Comparison of ENCODE assay signal across 8 cellular contexts in the genomic region with DNA sequence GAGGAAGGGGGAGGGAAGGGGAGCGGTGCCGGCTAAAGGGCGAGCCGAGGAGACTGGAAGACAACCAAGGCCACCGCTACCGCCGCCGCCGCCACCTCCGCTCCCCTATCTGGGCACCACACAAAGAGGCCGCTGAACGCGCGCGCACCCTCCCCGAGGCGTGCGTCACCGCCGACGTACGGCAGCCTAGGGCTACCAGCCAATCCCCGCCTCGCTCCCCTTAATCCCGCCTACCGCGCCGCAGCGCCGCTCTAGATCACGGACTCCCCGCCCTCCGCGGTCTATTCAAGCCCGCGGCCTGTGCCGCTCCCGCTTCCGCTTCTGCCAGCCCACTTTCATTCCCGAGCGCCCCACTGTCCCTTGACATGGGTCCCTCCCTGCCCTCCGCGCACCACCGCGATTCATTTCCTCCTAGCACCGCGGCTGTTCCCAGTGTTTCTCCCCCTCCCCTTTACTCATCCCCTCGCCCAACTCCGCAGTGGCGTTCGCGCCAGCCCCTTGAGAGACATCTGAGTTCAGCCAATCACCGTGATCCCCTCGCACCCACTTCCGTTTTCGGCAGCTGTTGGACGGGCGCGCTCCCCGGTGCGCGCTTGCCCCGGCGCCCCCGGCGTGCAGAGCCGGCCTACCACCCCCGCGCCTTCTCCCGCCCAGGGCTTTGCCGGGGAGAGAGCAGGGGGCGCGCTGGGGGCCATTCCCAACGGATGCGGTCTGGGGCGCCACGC. TPM values are rescaled to one million over a fixed set of nuclear protein-coding genes. Genes with fewer than 3 reads are reported as not detected.
DNase-seq lines count a peak whose midpoint lies in the region; ATAC-seq, FAIRE-seq and TF ChIP-seq lines count a peak whose summit lies in the region.

A gene (minus strand): TSS at position 128 of the 725 bp plus-strand sequence. CDS start 297 bp downstream, outside the sequence.

- no peaks in the 10 kb centered on the region for H3K9me1 ChIP-seq in endothelial cell of umbilical vein (replicated peaks; ENCODE audit: control insufficient read depth, extremely low read depth, insufficient read depth, low read length)

- peak; percentile 97 for TF ChIP-seq POLR2A in endothelial cell of umbilical vein (IDR thresholded peaks at IDR 0.05; ENCODE audit: low read depth, low read length)

- CTCF ChIA-PET in endothelial cell of umbilical vein (lab: Charles Lee): interaction anchor here (1.2 to 2.1 kb wide), 6 partner anchors 12 to 314 kb away, joined by 3 to 17 read pairs (median 10); a partner anchor contains a TSS

- H3K79me2 ChIP-seq in OCI-LY1 (ENCODE audit: insufficient read depth, low read length): peaks cover 30% of the 10 kb centered on the region
- H3K79me2 ChIP-seq in endothelial cell of umbilical vein (ENCODE audit: control insufficient read depth, insufficient read depth, low read length): peaks cover 40% of the 10 kb centered on the region

- BruUV-seq in endothelial cell of umbilical vein (replicated peaks; lab: Mats Ljungman, UMichigan): no TSS peak

- H3K27me3 ChIP-seq in HUES64 (ENCODE audit: insufficient read depth, low read length) (0 out of 2 replicates have a peak, but pooled peaks cover 2% of the 10 kb centered on the region), OCI-LY1 (ENCODE audit: insufficient read depth, low read length) (no peaks in the 10 kb centered on the region), endothelial cell of umbilical vein (ENCODE audit: control insufficient read depth in 2 of 2, insufficient read depth in 2 of 2, low read length in 2 of 2) (peaks cover 0 to 2% of the 10 kb centered on the region in 2 experiments)

- H3K36me3 ChIP-seq in HUES64 (ENCODE audit: insufficient read depth, low read length) (peaks cover 30% of the 10 kb centered on the region; the same call in 1 of the 2 replicates), OCI-LY1 (ENCODE audit: insufficient read depth, low read length) (peaks cover 40% of the 10 kb centered on the region), endothelial cell of umbilical vein (ENCODE audit: control insufficient read depth in 2 of 2, extremely low read depth in 1 of 2, insufficient read depth in 2 of 2, low read length in 2 of 2) (peaks cover 0 to 4% of the 10 kb centered on the region in 2 experiments)

- no peaks in the 10 kb centered on the region for H3K9me2 ChIP-seq in OCI-LY1 (ENCODE audit: low read depth, low read length)

- H4K20me1 ChIP-seq in OCI-LY1 (ENCODE audit: insufficient read depth, low read length) (peaks cover 5% of the 10 kb centered on the region), endothelial cell of umbilical vein (replicated peaks; ENCODE audit: control insufficient read depth, extremely low read depth, insufficient read depth, low read length) (peaks cover 20% of the 10 kb centered on the region)

- DNase-seq in D341Med (ENCODE audit: low spot score) (peak; percentile 96), endothelial cell of umbilical vein (ENCODE audit: low read depth, low spot score) (peak; percentile 98), middle frontal gyrus (ENCODE audit: extremely low spot score, low spot score) (peak; percentile 96)
- DNase-seq in activated CD8-positive, alpha-beta memory T cell treated with anti-CD3 and anti-CD28 coated beads, Interleukin-2, amount 50 U/mL, for 4 hours: peak; percentile 98
- DNase-seq in stimulated activated CD8-positive, alpha-beta memory T cell treated with anti-CD3 and anti-CD28 coated beads, Interleukin-2, amount 100 ng/mL, for 48 hours (ENCODE audit: low read depth in 2 of 2): peak; percentile 94 to 97

- H3K4me3 ChIP-seq in HUES64 (ENCODE audit: low read length) (peak within 1 kb of the TSS; percentile 98), OCI-LY1 (ENCODE audit: low read depth, low read length, poor library complexity, severe bottlenecking) (peak within 1 kb of the TSS; percentile 100), endothelial cell of umbilical vein (replicated peaks in 1 of 3; ENCODE audit: insufficient read depth in 1 of 3, low read depth in 1 of 3, low read length in 3 of 3) (peak within 1 kb of the TSS; percentile 88 to 99 (median 94))

- peak; percentile 80 for ATAC-seq in GM21447 (IDR thresholded peaks at IDR 0.05; ENCODE audit: unreplicated experiment)

- intact Hi-C loops in endothelial cell of umbilical vein (cut with micrococcal nuclease): loop anchor here (1.0 to 5.0 kb wide), 3 partner anchors 47 to 279 kb away; a partner anchor contains a TSS

- TF ChIP-seq CTCF in OCI-LY1 (IDR thresholded peaks at IDR 0.05; ENCODE audit: low read length) (no peak), endothelial cell of umbilical vein (IDR thresholded peaks at IDR 0.05; ENCODE audit: extremely low read depth in 1 of 2, insufficient read depth in 1 of 2, low read depth in 1 of 2, low read length in 2 of 2) (no peak)

- peaks cover 22% of the 10 kb centered on the region for H3K4me1 ChIP-seq in HUES64 (ENCODE audit: insufficient read depth, low read length)
- peaks cover 32% of the 10 kb centered on the region for H3K4me1 ChIP-seq in OCI-LY1 (ENCODE audit: insufficient read depth, low read length, severe bottlenecking)
- peaks cover 18% of the 10 kb centered on the region for H3K4me1 ChIP-seq in endothelial cell of umbilical vein (ENCODE audit: control insufficient read depth, extremely low read depth, insufficient read depth, low read length)

- H3K9ac ChIP-seq in HUES64 (ENCODE audit: low read depth, low read length) (peak within 1 kb of the TSS; percentile 98), OCI-LY1 (ENCODE audit: low read length) (peak within 1 kb of the TSS; percentile 100), endothelial cell of umbilical vein (replicated peaks; ENCODE audit: extremely low read depth, insufficient read depth, low read length) (peak within 1 kb of the TSS; percentile 93)

- POLR2A ChIA-PET in endothelial cell of umbilical vein (lab: Charles Lee): interaction anchor here (0.9 kb wide), 1 partner anchor 14 kb away, joined by 3 read pairs; no protein-coding TSS in a partner anchor

- H2AFZ ChIP-seq in OCI-LY1 (ENCODE audit: low read length) (peak within 1 kb of the TSS; percentile 18; the same call in 1 of the 2 replicates), endothelial cell of umbilical vein (ENCODE audit: low read depth, low read length) (peak within 1 kb of the TSS; percentile 61)

- WGBS in HUES64: under 1% methylated on average over 77 of the region's 77 CpGs

- H3K4me2 ChIP-seq in OCI-LY1 (ENCODE audit: low read length) (peak within 1 kb of the TSS; percentile 82), endothelial cell of umbilical vein (ENCODE audit: insufficient read depth, low read length) (peak within 1 kb of the TSS; percentile 100)

- dilution Hi-C loops in endothelial cell of umbilical vein (cut with MboI; ENCODE audit: extremely low pct_ligation_motif_present, low sequenced_read_pairs): loop anchor here (25.0 kb wide), 1 partner anchor 92 kb away; no protein-coding TSS in a partner anchor

- FAIRE-seq in endothelial cell of umbilical vein (lab: Jason Lieb, UNC): peak; percentile 82

- H3K9me3 ChIP-seq in HUES64 (ENCODE audit: insufficient read depth, low read depth, low read length) (no peaks in the 10 kb centered on the region), OCI-LY1 (ENCODE audit: low read length) (no peaks in the 10 kb centered on the region), endothelial cell of umbilical vein (replicated peaks; ENCODE audit: control insufficient read depth, insufficient read depth, low read length) (no peaks in the 10 kb centered on the region)

- H3K27ac ChIP-seq in HUES64 (ENCODE audit: low read depth, low read length) (peak within 1 kb of the TSS; percentile 95), OCI-LY1 (ENCODE audit: low read depth, low read length, poor library complexity, severe bottlenecking) (peak within 1 kb of the TSS; percentile 85), endothelial cell of umbilical vein (ENCODE audit: insufficient read depth, low read depth, low read length) (peak within 1 kb of the TSS; percentile 92)

- H3F3A ChIP-seq in OCI-LY1 (ENCODE audit: insufficient read depth, low read length): no peaks in the 10 kb centered on the region

TF ChIP-seq in endothelial cell of umbilical vein, 7 proteins besides CTCF, POLR2A, EP300 and RAD21:
- TF ChIP-seq EZH2 (IDR thresholded peaks at IDR 0.05; ENCODE audit: borderline replicate concordance, low read depth, low read length, severe bottlenecking) (no peak), FOS (IDR thresholded peaks at IDR 0.05; ENCODE audit: borderline replicate concordance, insufficient read depth, low read length) (no peak), POLR2AphosphoS5 (IDR thresholded peaks at IDR 0.05; ENCODE audit: insufficient read depth, low read depth, low read length) (peak; percentile 99), JUN (IDR thresholded peaks at IDR 0.05; ENCODE audit: borderline replicate concordance, insufficient read depth, insufficient read length, low read depth) (no peak), MYC (IDR thresholded peaks at IDR 0.05; ENCODE audit: low read depth, low read length) (peak; percentile 2), GATA2 (IDR thresholded peaks at IDR 0.05; ENCODE audit: insufficient read depth, insufficient read length, low read depth, low read length) (no peak)
- TF ChIP-seq, protein P1, sequence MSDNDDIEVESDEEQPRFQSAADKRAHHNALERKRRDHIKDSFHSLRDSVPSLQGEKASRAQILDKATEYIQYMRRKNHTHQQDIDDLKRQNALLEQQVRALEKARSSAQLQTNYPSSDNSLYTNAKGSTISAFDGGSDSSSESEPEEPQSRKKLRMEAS (IDR thresholded peaks at IDR 0.05; ENCODE audit: insufficient read depth, insufficient read length): peak; percentile 24
TF ChIP-seq in endothelial cell of umbilical vein: peak in this region for 3.

RNA-seq across cellular contexts. Expression of the gene that starts here (rescaled TPM):
- polyA plus RNA-seq in HUES64 (2013, experiment 1 of 2): 62.8 TPM
- 63.5 TPM for polyA plus RNA-seq in HUES64 (2013, experiment 2 of 2)
- 37.5 and 37.9 TPM in 2 replicates for total RNA-seq in endothelial cell of umbilical vein
- polyA plus RNA-seq in endothelial cell of umbilical vein: 13.4 and 16.0 TPM in 2 replicates
- 11.6 and 14.9 TPM in 2 replicates for polyA plus RNA-seq in endothelial cell of umbilical vein (2011; cell fraction: cytosol; rRNA removed)
- polyA plus RNA-seq in endothelial cell of umbilical vein (2011; cell fraction: nucleus; rRNA removed): 5.1 and 7.2 TPM in 2 replicates
- polyA plus RNA-seq in endothelial cell of umbilical vein (2012): 21.9 and 24.3 TPM in 2 replicates
- 8.9 and 10.5 TPM in 2 replicates for polyA minus RNA-seq in endothelial cell of umbilical vein
- polyA minus RNA-seq in endothelial cell of umbilical vein (2011; cell fraction: cytosol; rRNA and poly(A)+ RNA removed): 20.9 TPM
- polyA minus RNA-seq in endothelial cell of umbilical vein (2011; cell fraction: nucleus; rRNA and poly(A)+ RNA removed): 7.3 and 7.9 TPM in 2 replicates

Comparison
In these comparisons a context has a peak if more than half of its experiments do, and no peak if none do; other contexts are left out.
1. Peak in every context shown above with its lines: DNase-seq, ATAC-seq, H3K4me3 ChIP-seq and H3K27ac ChIP-seq.